Comparison of ENCODE assay signal across 20 cellular contexts in genomic region chr1:10601342-10602060, GRCh38.
A peak's percentile ranks its signal among the peaks of the same experiment; 100 is the strongest.
DNase-seq lines count a peak whose midpoint lies in the region; TF ChIP-seq lines count a peak whose summit lies in the region.
"Had no signal": no experiment of that assay in that cellular context is flagged by ENCODE, and none has a peak within 500 bp of the region (broad histone marks: within the 10 kb centered on the region; RNA-seq: fewer than 3 reads in every experiment).

No MANE protein-coding gene starts in this region.

- no peak for TF ChIP-seq CTCF in MCF 10A (IDR thresholded peaks at IDR 0.05; ENCODE audit: unreplicated experiment)
- no peak for TF ChIP-seq CTCF in mammary epithelial cell (conservative IDR thresholded peaks at IDR 0.05 in 1 of 2, IDR thresholded peaks at IDR 0.05 in 1 of 2; ENCODE audit: extremely low read depth in 1 of 2, insufficient read depth in 1 of 2, low read depth in 1 of 2, low read length in 2 of 2)
- TF ChIP-seq CTCF in RWPE1 (conservative IDR thresholded peaks at IDR 0.05; ENCODE audit: low read depth), result no peak
- TF ChIP-seq CTCF in thyroid gland (IDR thresholded peaks at IDR 0.05), result no peak
- no peak for TF ChIP-seq CTCF in GM13976 (IDR thresholded peaks at IDR 0.05; ENCODE audit: borderline replicate concordance, control extremely low read depth, extremely low read depth, insufficient read depth, missing control alignments)

- no peaks in the 10 kb centered on the region for H3K27me3 Mint-ChIP-seq in MCF 10A (ENCODE audit: insufficient read depth, unreplicated experiment)

- H2BK120ac ChIP-seq in mesenchymal stem cell (ENCODE audit: low read depth, low read length), result no peak overlapping the region

- H3K36me3 ChIP-seq in mammary epithelial cell (ENCODE audit: insufficient read depth, low read length), result no peaks in the 10 kb centered on the region
- peaks cover 0 to 27% of the 10 kb centered on the region in 2 experiments for H3K36me3 ChIP-seq in mesenchymal stem cell (ENCODE audit: control insufficient read depth in 1 of 2, insufficient read depth in 2 of 2, low read depth in 1 of 2, low read length in 2 of 2)
- H3K36me3 ChIP-seq in thyroid gland, result no peaks in the 10 kb centered on the region
- H3K36me3 ChIP-seq: BE2C had no signal

- H3K4me1 ChIP-seq in mammary epithelial cell (ENCODE audit: insufficient read depth, low read length), result peaks cover 16% of the 10 kb centered on the region
- peaks cover 33% of the 10 kb centered on the region for H3K4me1 ChIP-seq in mesenchymal stem cell (ENCODE audit: control insufficient read depth, insufficient read depth, low read depth, low read length)
- H3K4me1 ChIP-seq in thyroid gland, result peaks cover 36 to 46% of the 10 kb centered on the region in 2 donors
- H3K4me1 ChIP-seq: BE2C had no signal

- H2AFZ ChIP-seq in mammary epithelial cell (ENCODE audit: low read depth, low read length), result no peak overlapping the region
- no peak overlapping the region for H2AFZ ChIP-seq in mesenchymal stem cell (ENCODE audit: low read depth, low read length)

- no peak overlapping the region for H2BK12ac ChIP-seq in mesenchymal stem cell (ENCODE audit: low read length in 2 of 2)

- H3K9me3 ChIP-seq in mammary epithelial cell (replicated peaks; ENCODE audit: insufficient read depth, low read length) (no peaks in the 10 kb centered on the region), mesenchymal stem cell (ENCODE audit: control insufficient read depth, low read length) (no peaks in the 10 kb centered on the region), thyroid gland (no peaks in the 10 kb centered on the region)
- H3K9me3 ChIP-seq: BE2C had no signal

- H3K27me3 ChIP-seq in mammary epithelial cell (ENCODE audit: insufficient read depth, low read length) (no peaks in the 10 kb centered on the region), mesenchymal stem cell (ENCODE audit: control insufficient read depth in 1 of 2, insufficient read depth in 1 of 2, low read length in 2 of 2) (no peaks in the 10 kb centered on the region), thyroid gland (no peaks in the 10 kb centered on the region)
- H3K27me3 ChIP-seq: BE2C had no signal

- no peak overlapping the region for H3K4me3 Mint-ChIP-seq in MCF 10A (ENCODE audit: unreplicated experiment)
- H3K4me3 Mint-ChIP-seq: CD8-positive, alpha-beta T cell had no signal

- peak overlapping the region; percentile 27 for H3K27ac Mint-ChIP-seq in MCF 10A (ENCODE audit: low read depth, unreplicated experiment)
- H3K27ac Mint-ChIP-seq: CD8-positive, alpha-beta T cell had no signal

- H3K36me3 Mint-ChIP-seq in MCF 10A (ENCODE audit: insufficient read depth, unreplicated experiment), result peaks cover 12% of the 10 kb centered on the region

- H4K91ac ChIP-seq in mesenchymal stem cell (ENCODE audit: low read length), result no peak overlapping the region

- H4K20me1 ChIP-seq in mammary epithelial cell (ENCODE audit: insufficient read depth, low read length), result no peaks in the 10 kb centered on the region

- H3K4me2 ChIP-seq in mammary epithelial cell (ENCODE audit: insufficient read depth, low read depth, low read length), result no peak overlapping the region
- H3K4me2 ChIP-seq in mesenchymal stem cell (ENCODE audit: low read length, poor library complexity, severe bottlenecking), result no peak overlapping the region

- H3K79me2 ChIP-seq in mammary epithelial cell (ENCODE audit: insufficient read depth, low read length), result no peaks in the 10 kb centered on the region

- H3K4me3 ChIP-seq in mammary epithelial cell (replicated peaks in 1 of 3; ENCODE audit: insufficient read depth in 1 of 3, low read depth in 2 of 3, low read length in 3 of 3) (no peak overlapping the region), mesenchymal stem cell (ENCODE audit: insufficient read depth in 1 of 2, low read depth in 1 of 2, low read length in 2 of 2) (no peak overlapping the region), thyroid gland (replicated peaks in 1 of 3) (no peak overlapping the region)
- H3K4me3 ChIP-seq: GM12878 had no signal

- WGBS in mammary epithelial cell (ENCODE audit: low coverage, missing lambda C conversion rate), result 98% methylated on average over 6 of the region's 6 CpGs
- WGBS in mesenchymal stem cell, result 96% methylated on average over 4 of the region's 6 CpGs
- WGBS in thyroid gland, 2 donors, result 77 to 81% methylated on average over 6 of the region's 6 CpGs

- no peak overlapping the region for H2BK15ac ChIP-seq in mesenchymal stem cell (ENCODE audit: low read depth, poor library complexity, severe bottlenecking)

- BruUV-seq in MCF 10A (replicated peaks; lab: Mats Ljungman, UMichigan) (no TSS peak), mammary epithelial cell (replicated peaks; lab: Mats Ljungman, UMichigan) (no TSS peak)

- H3K27ac ChIP-seq in mammary epithelial cell (ENCODE audit: insufficient read depth, low read depth, low read length) (no peak overlapping the region), RWPE1 (peak overlapping the region; percentile 88), mesenchymal stem cell (ENCODE audit: low read length, poor library complexity, severe bottlenecking) (no peak overlapping the region), thyroid gland (peak overlapping the region in 2 of 3 donors; percentile 3 to 74)
- H3K27ac ChIP-seq: 22Rv1 had no signal

- H3K4me1 Mint-ChIP-seq in MCF 10A (ENCODE audit: insufficient read depth, unreplicated experiment), result peaks cover 18% of the 10 kb centered on the region

- intact Hi-C loops in MCF 10A (cut with micrococcal nuclease) (no loop called here), mammary epithelial cell (cut with micrococcal nuclease) (no loop called here), thyroid gland (cut with DNase I) (no loop called here)

- CTCF ChIA-PET in MCF 10A (lab: Yijun Ruan, JAX), result interaction anchor here (0.6 to 0.8 kb wide), 3 partner anchors 20 to 372 kb away, joined by 3 to 4 read pairs (median 3); no protein-coding TSS in a partner anchor
- CTCF ChIA-PET in mammary epithelial cell (lab: Charles Lee; ENCODE audit: low non-redundant PET), result no interaction called here
- CTCF ChIA-PET in RWPE1 (lab: Yijun Ruan, JAX), result interaction anchor here (0.9 kb wide), 1 partner anchor 21 kb away, joined by 3 read pairs; no protein-coding TSS in a partner anchor

- no peak overlapping the region for H3K14ac ChIP-seq in mesenchymal stem cell (ENCODE audit: low read length in 2 of 2)

- peak overlapping the region; percentile 47 for H2AK5ac ChIP-seq in mesenchymal stem cell (ENCODE audit: low read length, severe bottlenecking)

- TF ChIP-seq POLR2A in thyroid gland (IDR thresholded peaks at IDR 0.05), result no peak

- no peak overlapping the region for H2BK5ac ChIP-seq in mesenchymal stem cell (ENCODE audit: low read depth, low read length, poor library complexity, severe bottlenecking)

- in situ Hi-C loops in mammary epithelial cell (cut with MboI; ENCODE audit: low sequenced_read_pairs in 2 of 2), result no loop called here
- in situ Hi-C loops in GM13976 (cut with MboI; ENCODE audit: low sequenced_read_pairs, unreplicated experiment), result no loop called here
- in situ Hi-C loops in G401 (cut with HindIII; ENCODE audit: low sequenced_read_pairs), result no loop called here

- H3K23ac ChIP-seq in mesenchymal stem cell (ENCODE audit: low read length in 2 of 2), result no peak overlapping the region

- DNase-seq in MCF 10A (ENCODE audit: unreplicated experiment) (no peak), mammary epithelial cell (no peak), RWPE1 (ENCODE audit: low spot score) (no peak), mesenchymal stem cell (no peak), thyroid gland (peak in 1 of 2 donors; percentile 63), GM13976 (ENCODE audit: low spot score) (no peak), G401 (ENCODE audit: low spot score) (no peak)
- no peak for DNase-seq in stimulated activated naive CD4-positive, alpha-beta T cell treated with Interleukin-2 at 50 U/mL for 16 hours (lab: John Stamatoyannopoulos, UW)
- DNase-seq: BE2C; CD8-positive, alpha-beta T cell; DND-41; GDM1; KG1; NCI-H1105; NCI-H187 treated with DMSO at 0.1 percent for 48 hours; NCI-H345; NCI-H748 treated with DMSO at 0.1 percent for 48 hours; Right ventricle myocardium superior had no signal

- no peak overlapping the region for H3K4ac ChIP-seq in mesenchymal stem cell (ENCODE audit: low read depth in 1 of 2, low read length in 2 of 2)

- dilution Hi-C loops in mammary epithelial cell (cut with HindIII; ENCODE audit: low sequenced_read_pairs), result loop anchor here (5.0 kb wide), 1 partner anchor 49 kb away; no protein-coding TSS in a partner anchor

- H3K18ac ChIP-seq in mesenchymal stem cell (ENCODE audit: low read depth in 1 of 2, low read length in 2 of 2), result no peak overlapping the region

- POLR2A ChIA-PET in MCF 10A (lab: Yijun Ruan, JAX), result interaction anchor here (0.6 kb wide), 1 partner anchor 57 kb away, joined by 3 read pairs; no protein-coding TSS in a partner anchor
- POLR2A ChIA-PET in RWPE1 (lab: Yijun Ruan, JAX; ENCODE audit: low non-redundant PET), result no interaction called here

- H3K9ac ChIP-seq in mammary epithelial cell (ENCODE audit: insufficient read depth, low read length), result no peak overlapping the region
- no peak overlapping the region for H3K9ac ChIP-seq in mesenchymal stem cell (ENCODE audit: low read length)

- no peaks in the 10 kb centered on the region for H3K9me3 Mint-ChIP-seq in MCF 10A (ENCODE audit: unreplicated experiment)
- H3K9me3 Mint-ChIP-seq: CD8-positive, alpha-beta T cell had no signal

- peaks cover 16% of the 10 kb centered on the region for H3K79me1 ChIP-seq in mesenchymal stem cell (replicated peaks; ENCODE audit: low read length, poor library complexity, severe bottlenecking)

- H4K8ac ChIP-seq in mesenchymal stem cell (ENCODE audit: low read length), result no peak overlapping the region

Comparison
In these comparisons a context has a peak if more than half of its experiments do, and no peak if none do; other contexts are left out.
1. H3K27ac ChIP-seq: peak in RWPE1 (single experiment) and thyroid gland (2 of 3); none in mammary epithelial cell (single experiment) and mesenchymal stem cell (single experiment).